2 cellular contexts compared by ENCODE assay signal in the genomic region with DNA sequence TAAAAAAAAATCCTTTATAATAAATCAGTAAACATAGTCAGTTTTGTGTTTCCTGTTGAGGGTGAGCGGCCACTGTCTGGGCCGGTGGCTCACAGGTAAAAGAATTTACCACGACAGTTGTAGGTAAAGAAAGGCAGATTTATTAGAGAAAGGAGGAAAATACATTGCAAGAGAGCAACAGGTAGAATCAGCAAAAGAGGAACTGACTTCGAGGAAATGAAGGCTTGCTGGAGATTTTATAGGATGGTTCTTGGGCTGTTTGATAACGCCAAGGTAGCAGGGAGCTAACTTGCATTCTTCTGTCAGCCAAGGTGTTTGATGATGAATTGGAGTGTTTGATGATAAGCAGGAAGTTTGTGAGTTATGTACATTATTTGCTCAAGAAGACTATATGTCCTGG.
A peak's percentile ranks its signal among the peaks of the same experiment; 100 is the strongest.
TF ChIP-seq lines count a peak whose summit lies in the region.

No MANE protein-coding gene starts in this region.

TF ChIP-seq in HEK293, 187 proteins besides CTCF, POLR2A, EP300 and RAD21:
- TF ChIP-seq ZNF76 (tag by site-specific recombination; IDR thresholded peaks at IDR 0.05; ENCODE audit: borderline replicate concordance, low read depth): no peak
- TF ChIP-seq SCRT2 (tag by site-specific recombination; IDR thresholded peaks at IDR 0.05): peak; percentile 71
- TF ChIP-seq SCRT1 (tag by site-specific recombination; IDR thresholded peaks at IDR 0.05; ENCODE audit: borderline replicate concordance): peak; percentile 66; the same call in 1 of the 2 replicates

TF ChIP-seq in GM12878, 131 proteins besides CTCF, POLR2A, EP300 and RAD21 (continued from another document):
- peak; percentile 19; the same call in 1 of the 2 replicates for TF ChIP-seq SPI1 (IDR thresholded peaks at IDR 0.05; ENCODE audit: borderline replicate concordance, insufficient read depth, low read depth, low read length)
